1 cellular context compared by ENCODE assay signal in the genomic region with DNA sequence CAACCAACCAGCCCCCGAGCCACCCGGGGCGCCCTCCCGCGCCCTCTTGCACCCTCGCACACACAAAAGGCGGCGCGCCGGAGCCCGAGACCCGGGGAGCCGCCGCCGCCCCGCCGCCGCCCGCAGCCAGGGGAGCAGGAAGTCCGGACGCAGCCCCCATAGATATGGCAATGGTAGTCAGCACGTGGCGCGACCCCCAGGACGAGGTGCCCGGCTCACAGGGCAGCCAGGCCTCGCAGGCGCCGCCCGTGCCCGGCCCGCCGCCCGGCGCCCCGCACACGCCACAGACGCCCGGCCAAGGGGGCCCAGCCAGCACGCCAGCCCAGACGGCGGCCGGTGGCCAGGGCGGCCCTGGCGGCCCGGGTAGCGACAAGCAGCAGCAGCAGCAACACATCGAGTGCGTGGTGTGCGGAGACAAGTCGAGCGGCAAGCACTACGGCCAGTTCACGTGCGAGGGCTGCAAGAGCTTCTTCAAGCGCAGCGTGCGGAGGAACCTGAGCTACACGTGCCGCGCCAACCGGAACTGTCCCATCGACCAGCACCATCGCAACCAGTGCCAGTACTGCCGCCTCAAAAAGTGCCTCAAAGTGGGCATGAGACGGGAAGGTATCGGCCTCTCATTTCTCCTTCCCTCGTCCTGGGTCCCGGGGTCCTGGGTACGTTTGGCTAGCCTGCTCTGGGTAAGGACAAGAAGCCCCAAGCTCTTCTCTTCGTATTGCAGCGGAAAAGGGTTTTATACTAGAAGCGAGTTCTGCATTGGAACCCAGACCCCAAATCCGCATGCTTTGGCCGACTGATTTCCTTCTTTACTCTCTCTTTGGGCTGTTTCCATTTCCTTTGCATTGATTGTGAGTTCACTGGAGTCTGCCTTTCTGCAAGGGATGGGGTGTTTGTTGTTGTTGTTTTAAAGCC.
TF ChIP-seq lines count a peak whose summit lies in the region.

No MANE protein-coding gene starts in this region.

TF ChIP-seq in HepG2, 621 proteins besides CTCF, POLR2A, EP300 and RAD21 (continued from another document and continues in another):
- TF ChIP-seq, protein P1, sequence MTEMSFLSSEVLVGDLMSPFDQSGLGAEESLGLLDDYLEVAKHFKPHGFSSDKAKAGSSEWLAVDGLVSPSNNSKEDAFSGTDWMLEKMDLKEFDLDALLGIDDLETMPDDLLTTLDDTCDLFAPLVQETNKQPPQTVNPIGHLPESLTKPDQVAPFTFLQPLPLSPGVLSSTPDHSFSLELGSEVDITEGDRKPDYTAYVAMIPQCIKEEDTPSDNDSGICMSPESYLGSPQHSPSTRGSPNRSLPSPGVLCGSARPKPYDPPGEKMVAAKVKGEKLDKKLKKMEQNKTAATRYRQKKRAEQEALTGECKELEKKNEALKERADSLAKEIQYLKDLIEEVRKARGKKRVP (CRISPR knock-in tag; IDR thresholded peaks at IDR 0.05): no peak
- TF ChIP-seq ZNF33A (CRISPR knock-in tag; IDR thresholded peaks at IDR 0.05; ENCODE audit: borderline replicate concordance): no peak
- no peak for TF ChIP-seq ELF3 (CRISPR knock-in tag; IDR thresholded peaks at IDR 0.05)
- TF ChIP-seq THAP11 (CRISPR knock-in tag; IDR thresholded peaks at IDR 0.05): no peak
- TF ChIP-seq, protein P2, sequence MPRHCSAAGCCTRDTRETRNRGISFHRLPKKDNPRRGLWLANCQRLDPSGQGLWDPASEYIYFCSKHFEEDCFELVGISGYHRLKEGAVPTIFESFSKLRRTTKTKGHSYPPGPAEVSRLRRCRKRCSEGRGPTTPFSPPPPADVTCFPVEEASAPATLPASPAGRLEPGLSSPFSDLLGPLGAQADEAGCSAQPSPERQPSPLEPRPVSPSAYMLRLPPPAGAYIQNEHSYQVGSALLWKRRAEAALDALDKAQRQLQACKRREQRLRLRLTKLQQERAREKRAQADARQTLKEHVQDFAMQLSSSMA (CRISPR knock-in tag; IDR thresholded peaks at IDR 0.05): no peak
- peak; percentile 35; the same call in 1 of the 2 replicates for TF ChIP-seq ZNF563 (CRISPR knock-in tag; IDR thresholded peaks at IDR 0.05)
- TF ChIP-seq HNRNPL (IDR thresholded peaks at IDR 0.05; ENCODE audit: low read depth, low read length): 0 out of 2 replicates have a peak, but pooled peaks have one; percentile 54
- TF ChIP-seq ZNF30 (CRISPR knock-in tag; IDR thresholded peaks at IDR 0.05): no peak
- TF ChIP-seq MTF1 (CRISPR knock-in tag; IDR thresholded peaks at IDR 0.05): peak; percentile 36; the same call in 1 of the 2 replicates
- TF ChIP-seq ZNF484 (CRISPR knock-in tag; IDR thresholded peaks at IDR 0.05; ENCODE audit: borderline replicate concordance, low read depth): no peak; the same call in 1 of the 2 replicates
- TF ChIP-seq AGO2 (optimal IDR thresholded peaks at IDR 0.05; ENCODE audit: low read depth, low read length): peak; percentile 57
- TF ChIP-seq RARG (CRISPR knock-in tag; IDR thresholded peaks at IDR 0.05; ENCODE audit: low read depth): no peak
- TF ChIP-seq, protein P3, sequence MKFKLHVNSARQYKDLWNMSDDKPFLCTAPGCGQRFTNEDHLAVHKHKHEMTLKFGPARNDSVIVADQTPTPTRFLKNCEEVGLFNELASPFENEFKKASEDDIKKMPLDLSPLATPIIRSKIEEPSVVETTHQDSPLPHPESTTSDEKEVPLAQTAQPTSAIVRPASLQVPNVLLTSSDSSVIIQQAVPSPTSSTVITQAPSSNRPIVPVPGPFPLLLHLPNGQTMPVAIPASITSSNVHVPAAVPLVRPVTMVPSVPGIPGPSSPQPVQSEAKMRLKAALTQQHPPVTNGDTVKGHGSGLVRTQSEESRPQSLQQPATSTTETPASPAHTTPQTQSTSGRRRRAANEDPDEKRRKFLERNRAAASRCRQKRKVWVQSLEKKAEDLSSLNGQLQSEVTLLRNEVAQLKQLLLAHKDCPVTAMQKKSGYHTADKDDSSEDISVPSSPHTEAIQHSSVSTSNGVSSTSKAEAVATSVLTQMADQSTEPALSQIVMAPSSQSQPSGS (CRISPR knock-in tag; IDR thresholded peaks at IDR 0.05): 0 out of 2 replicates have a peak, but pooled peaks have one; percentile 15
- TF ChIP-seq ZNF207 (IDR thresholded peaks at IDR 0.05; ENCODE audit: borderline replicate concordance): no peak
- TF ChIP-seq, protein P4, sequence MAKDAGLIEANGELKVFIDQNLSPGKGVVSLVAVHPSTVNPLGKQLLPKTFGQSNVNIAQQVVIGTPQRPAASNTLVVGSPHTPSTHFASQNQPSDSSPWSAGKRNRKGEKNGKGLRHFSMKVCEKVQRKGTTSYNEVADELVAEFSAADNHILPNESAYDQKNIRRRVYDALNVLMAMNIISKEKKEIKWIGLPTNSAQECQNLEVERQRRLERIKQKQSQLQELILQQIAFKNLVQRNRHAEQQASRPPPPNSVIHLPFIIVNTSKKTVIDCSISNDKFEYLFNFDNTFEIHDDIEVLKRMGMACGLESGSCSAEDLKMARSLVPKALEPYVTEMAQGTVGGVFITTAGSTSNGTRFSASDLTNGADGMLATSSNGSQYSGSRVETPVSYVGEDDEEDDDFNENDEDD (CRISPR knock-in tag; IDR thresholded peaks at IDR 0.05; ENCODE audit: borderline replicate concordance): peak; percentile 72; the same call in 1 of the 2 replicates
- TF ChIP-seq AHR (CRISPR knock-in tag; IDR thresholded peaks at IDR 0.05): 0 out of 2 replicates have a peak, but pooled peaks have one; percentile 34
- no peak for TF ChIP-seq REPIN1 (CRISPR knock-in tag; IDR thresholded peaks at IDR 0.05; ENCODE audit: borderline replicate concordance, low read depth)
- TF ChIP-seq MEIS2 (CRISPR knock-in tag; IDR thresholded peaks at IDR 0.05): no peak
- TF ChIP-seq, protein P5, sequence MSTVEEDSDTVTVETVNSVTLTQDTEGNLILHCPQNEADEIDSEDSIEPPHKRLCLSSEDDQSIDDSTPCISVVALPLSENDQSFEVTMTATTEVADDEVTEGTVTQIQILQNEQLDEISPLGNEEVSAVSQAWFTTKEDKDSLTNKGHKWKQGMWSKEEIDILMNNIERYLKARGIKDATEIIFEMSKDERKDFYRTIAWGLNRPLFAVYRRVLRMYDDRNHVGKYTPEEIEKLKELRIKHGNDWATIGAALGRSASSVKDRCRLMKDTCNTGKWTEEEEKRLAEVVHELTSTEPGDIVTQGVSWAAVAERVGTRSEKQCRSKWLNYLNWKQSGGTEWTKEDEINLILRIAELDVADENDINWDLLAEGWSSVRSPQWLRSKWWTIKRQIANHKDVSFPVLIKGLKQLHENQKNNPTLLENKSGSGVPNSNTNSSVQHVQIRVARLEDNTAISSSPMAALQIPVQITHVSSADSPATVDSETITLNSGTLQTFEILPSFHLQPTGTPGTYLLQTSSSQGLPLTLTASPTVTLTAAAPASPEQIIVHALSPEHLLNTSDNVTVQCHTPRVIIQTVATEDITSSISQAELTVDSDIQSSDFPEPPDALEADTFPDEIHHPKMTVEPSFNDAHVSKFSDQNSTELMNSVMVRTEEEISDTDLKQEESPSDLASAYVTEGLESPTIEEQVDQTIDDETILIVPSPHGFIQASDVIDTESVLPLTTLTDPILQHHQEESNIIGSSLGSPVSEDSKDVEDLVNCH (CRISPR knock-in tag; IDR thresholded peaks at IDR 0.05): no peak
- TF ChIP-seq KLF16 (CRISPR knock-in tag; IDR thresholded peaks at IDR 0.05): 0 out of 4 replicates have a peak, but pooled peaks of 1 of the 2 experiments have one; percentile 29
- TF ChIP-seq TGIF2 (CRISPR knock-in tag; IDR thresholded peaks at IDR 0.05): 0 out of 2 replicates have a peak, but pooled peaks have one; percentile 25
- TF ChIP-seq FOXP1 (IDR thresholded peaks at IDR 0.05): no peak
- TF ChIP-seq FOXP1 (CRISPR knock-in tag; IDR thresholded peaks at IDR 0.05): no peak
- peak; percentile 72 for TF ChIP-seq SAP130 (CRISPR knock-in tag; IDR thresholded peaks at IDR 0.05; ENCODE audit: low read depth)
- no peak for TF ChIP-seq HNRNPH1 (optimal IDR thresholded peaks at IDR 0.05; ENCODE audit: low read depth, low read length)
- no peak for TF ChIP-seq ZSCAN22 (CRISPR knock-in tag; IDR thresholded peaks at IDR 0.05)
- 0 out of 2 replicates have a peak, but pooled peaks have one; percentile 54 for TF ChIP-seq ZMAT3 (CRISPR knock-in tag; conservative IDR thresholded peaks at IDR 0.05)
- no peak for TF ChIP-seq ZNF446 (CRISPR knock-in tag; IDR thresholded peaks at IDR 0.05)
- TF ChIP-seq HNRNPK (IDR thresholded peaks at IDR 0.05; ENCODE audit: low read depth, low read length, poor library complexity, severe bottlenecking): peak; percentile 9
- TF ChIP-seq, protein P6, sequence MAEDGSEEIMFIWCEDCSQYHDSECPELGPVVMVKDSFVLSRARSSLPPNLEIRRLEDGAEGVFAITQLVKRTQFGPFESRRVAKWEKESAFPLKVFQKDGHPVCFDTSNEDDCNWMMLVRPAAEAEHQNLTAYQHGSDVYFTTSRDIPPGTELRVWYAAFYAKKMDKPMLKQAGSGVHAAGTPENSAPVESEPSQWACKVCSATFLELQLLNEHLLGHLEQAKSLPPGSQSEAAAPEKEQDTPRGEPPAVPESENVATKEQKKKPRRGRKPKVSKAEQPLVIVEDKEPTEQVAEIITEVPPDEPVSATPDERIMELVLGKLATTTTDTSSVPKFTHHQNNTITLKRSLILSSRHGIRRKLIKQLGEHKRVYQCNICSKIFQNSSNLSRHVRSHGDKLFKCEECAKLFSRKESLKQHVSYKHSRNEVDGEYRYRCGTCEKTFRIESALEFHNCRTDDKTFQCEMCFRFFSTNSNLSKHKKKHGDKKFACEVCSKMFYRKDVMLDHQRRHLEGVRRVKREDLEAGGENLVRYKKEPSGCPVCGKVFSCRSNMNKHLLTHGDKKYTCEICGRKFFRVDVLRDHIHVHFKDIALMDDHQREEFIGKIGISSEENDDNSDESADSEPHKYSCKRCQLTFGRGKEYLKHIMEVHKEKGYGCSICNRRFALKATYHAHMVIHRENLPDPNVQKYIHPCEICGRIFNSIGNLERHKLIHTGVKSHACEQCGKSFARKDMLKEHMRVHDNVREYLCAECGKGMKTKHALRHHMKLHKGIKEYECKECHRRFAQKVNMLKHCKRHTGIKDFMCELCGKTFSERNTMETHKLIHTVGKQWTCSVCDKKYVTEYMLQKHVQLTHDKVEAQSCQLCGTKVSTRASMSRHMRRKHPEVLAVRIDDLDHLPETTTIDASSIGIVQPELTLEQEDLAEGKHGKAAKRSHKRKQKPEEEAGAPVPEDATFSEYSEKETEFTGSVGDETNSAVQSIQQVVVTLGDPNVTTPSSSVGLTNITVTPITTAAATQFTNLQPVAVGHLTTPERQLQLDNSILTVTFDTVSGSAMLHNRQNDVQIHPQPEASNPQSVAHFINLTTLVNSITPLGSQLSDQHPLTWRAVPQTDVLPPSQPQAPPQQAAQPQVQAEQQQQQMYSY (CRISPR knock-in tag; IDR thresholded peaks at IDR 0.05): no peak
- TF ChIP-seq MAZ (IDR thresholded peaks at IDR 0.05; ENCODE audit: borderline replicate concordance, low read depth, low read length): no peak
- 0 out of 2 replicates have a peak, but pooled peaks have one; percentile 18 for TF ChIP-seq MAZ (CRISPR knock-in tag; IDR thresholded peaks at IDR 0.05; ENCODE audit: low read depth)
- TF ChIP-seq ZNF234 (CRISPR knock-in tag; conservative IDR thresholded peaks at IDR 0.05): no peak
- TF ChIP-seq ZNF615 (CRISPR knock-in tag; IDR thresholded peaks at IDR 0.05; ENCODE audit: borderline replicate concordance): no peak
- no peak for TF ChIP-seq TAF15 (IDR thresholded peaks at IDR 0.05; ENCODE audit: low read depth, low read length, poor library complexity, severe bottlenecking)
- TF ChIP-seq ASH2L (IDR thresholded peaks at IDR 0.05; ENCODE audit: insufficient read length, low read depth, low read length): peak; percentile 38
- TF ChIP-seq, protein P7, sequence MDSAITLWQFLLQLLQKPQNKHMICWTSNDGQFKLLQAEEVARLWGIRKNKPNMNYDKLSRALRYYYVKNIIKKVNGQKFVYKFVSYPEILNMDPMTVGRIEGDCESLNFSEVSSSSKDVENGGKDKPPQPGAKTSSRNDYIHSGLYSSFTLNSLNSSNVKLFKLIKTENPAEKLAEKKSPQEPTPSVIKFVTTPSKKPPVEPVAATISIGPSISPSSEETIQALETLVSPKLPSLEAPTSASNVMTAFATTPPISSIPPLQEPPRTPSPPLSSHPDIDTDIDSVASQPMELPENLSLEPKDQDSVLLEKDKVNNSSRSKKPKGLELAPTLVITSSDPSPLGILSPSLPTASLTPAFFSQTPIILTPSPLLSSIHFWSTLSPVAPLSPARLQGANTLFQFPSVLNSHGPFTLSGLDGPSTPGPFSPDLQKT (CRISPR knock-in tag; IDR thresholded peaks at IDR 0.05; ENCODE audit: borderline replicate concordance): no peak
- no peak for TF ChIP-seq IRX3 (CRISPR knock-in tag; IDR thresholded peaks at IDR 0.05; ENCODE audit: borderline replicate concordance, low read depth)
- TF ChIP-seq, protein P8, sequence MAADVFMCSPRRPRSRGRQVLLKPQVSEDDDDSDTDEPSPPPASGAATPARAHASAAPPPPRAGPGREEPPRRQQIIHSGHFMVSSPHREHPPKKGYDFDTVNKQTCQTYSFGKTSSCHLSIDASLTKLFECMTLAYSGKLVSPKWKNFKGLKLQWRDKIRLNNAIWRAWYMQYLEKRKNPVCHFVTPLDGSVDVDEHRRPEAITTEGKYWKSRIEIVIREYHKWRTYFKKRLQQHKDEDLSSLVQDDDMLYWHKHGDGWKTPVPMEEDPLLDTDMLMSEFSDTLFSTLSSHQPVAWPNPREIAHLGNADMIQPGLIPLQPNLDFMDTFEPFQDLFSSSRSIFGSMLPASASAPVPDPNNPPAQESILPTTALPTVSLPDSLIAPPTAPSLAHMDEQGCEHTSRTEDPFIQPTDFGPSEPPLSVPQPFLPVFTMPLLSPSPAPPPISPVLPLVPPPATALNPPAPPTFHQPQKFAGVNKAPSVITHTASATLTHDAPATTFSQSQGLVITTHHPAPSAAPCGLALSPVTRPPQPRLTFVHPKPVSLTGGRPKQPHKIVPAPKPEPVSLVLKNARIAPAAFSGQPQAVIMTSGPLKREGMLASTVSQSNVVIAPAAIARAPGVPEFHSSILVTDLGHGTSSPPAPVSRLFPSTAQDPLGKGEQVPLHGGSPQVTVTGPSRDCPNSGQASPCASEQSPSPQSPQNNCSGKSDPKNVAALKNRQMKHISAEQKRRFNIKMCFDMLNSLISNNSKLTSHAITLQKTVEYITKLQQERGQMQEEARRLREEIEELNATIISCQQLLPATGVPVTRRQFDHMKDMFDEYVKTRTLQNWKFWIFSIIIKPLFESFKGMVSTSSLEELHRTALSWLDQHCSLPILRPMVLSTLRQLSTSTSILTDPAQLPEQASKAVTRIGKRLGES (CRISPR knock-in tag; IDR thresholded peaks at IDR 0.05; ENCODE audit: borderline replicate concordance): peak; percentile 46; the same call in 1 of the 2 replicates
- TF ChIP-seq ATAD3A (CRISPR knock-in tag; IDR thresholded peaks at IDR 0.05): no peak
- TF ChIP-seq, protein P9, sequence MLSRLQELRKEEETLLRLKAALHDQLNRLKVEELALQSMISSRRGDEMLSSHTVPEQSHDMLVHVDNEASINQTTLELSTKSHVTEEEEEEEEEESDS (CRISPR knock-in tag; IDR thresholded peaks at IDR 0.05; ENCODE audit: borderline replicate concordance): no peak
- TF ChIP-seq, protein P10, sequence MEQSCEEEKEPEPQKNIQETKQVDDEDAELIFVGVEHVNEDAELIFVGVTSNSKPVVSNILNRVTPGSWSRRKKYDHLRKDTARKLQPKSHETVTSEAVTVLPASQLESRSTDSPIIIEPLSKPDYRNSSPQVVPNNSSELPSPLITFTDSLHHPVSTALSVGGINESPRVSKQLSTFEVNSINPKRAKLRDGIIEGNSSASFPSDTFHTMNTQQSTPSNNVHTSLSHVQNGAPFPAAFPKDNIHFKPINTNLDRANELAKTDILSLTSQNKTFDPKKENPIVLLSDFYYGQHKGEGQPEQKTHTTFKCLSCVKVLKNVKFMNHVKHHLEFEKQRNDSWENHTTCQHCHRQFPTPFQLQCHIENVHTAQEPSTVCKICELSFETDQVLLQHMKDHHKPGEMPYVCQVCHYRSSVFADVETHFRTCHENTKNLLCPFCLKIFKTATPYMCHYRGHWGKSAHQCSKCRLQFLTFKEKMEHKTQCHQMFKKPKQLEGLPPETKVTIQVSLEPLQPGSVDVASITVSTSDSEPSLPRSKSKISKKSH (CRISPR knock-in tag; IDR thresholded peaks at IDR 0.05; ENCODE audit: borderline replicate concordance): peak; percentile 49; the same call in 1 of the 2 replicates
